ENCODE assay signal across 1 cellular context in the genomic region with DNA sequence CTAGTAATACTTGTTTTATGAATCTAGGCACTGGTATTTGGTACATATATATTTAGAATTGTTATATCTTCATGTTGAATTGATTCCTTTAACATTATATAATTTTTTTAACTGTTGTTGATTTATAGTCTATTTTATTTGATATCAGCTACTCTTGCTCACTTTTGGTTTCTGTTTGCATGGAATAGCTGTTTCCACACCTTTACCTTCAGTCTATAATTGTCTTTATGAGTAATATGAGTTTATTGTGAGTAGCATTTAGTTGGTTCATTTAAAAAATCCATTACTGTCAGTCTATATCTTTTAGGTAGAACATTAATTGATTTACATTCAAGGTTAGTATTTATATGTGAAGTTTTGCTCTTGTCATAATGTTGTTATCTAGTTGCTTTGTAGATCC.
TF ChIP-seq lines count a peak whose summit lies in the region.

No MANE protein-coding gene starts in this region.

TF ChIP-seq in HEK293T, 16 proteins besides CTCF, POLR2A, EP300 and RAD21 (continued from another document):
- no peak for TF ChIP-seq ARNT (IDR thresholded peaks at IDR 0.05)
- no peak for TF ChIP-seq SP1 (IDR thresholded peaks at IDR 0.05)
- no peak for TF ChIP-seq LEF1 (IDR thresholded peaks at IDR 0.05; ENCODE audit: borderline replicate concordance)
- TF ChIP-seq, protein P1, sequence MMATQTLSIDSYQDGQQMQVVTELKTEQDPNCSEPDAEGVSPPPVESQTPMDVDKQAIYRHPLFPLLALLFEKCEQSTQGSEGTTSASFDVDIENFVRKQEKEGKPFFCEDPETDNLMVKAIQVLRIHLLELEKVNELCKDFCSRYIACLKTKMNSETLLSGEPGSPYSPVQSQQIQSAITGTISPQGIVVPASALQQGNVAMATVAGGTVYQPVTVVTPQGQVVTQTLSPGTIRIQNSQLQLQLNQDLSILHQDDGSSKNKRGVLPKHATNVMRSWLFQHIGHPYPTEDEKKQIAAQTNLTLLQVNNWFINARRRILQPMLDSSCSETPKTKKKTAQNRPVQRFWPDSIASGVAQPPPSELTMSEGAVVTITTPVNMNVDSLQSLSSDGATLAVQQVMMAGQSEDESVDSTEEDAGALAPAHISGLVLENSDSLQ (IDR thresholded peaks at IDR 0.05) = no peak
